ENCODE assay signal across 27 cellular contexts in the genomic region with DNA sequence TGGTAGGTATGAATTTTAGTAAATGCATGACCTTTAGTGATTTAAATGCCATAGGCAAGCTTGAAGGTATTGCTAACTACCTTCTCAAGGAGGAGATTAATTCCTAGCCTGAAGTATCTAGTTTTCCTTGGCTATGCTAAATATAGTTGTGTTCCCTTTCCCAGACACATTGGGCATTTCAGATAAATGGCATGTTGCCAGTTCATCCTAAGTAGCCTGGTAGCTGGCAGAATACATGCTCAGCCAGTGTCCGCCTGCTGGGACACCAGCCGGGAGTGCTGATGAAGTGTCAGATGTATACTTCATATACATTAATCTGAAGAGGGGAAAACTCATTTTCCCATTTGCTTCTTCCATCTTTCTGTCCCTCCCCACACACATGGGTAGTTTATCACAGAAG.
"Had no signal": no experiment of that assay in that cellular context is flagged by ENCODE, and none has a peak within 500 bp of the region (broad histone marks: within the 10 kb centered on the region; RNA-seq: fewer than 3 reads in every experiment).

No MANE protein-coding gene starts in this region.

- H3K4me1 Mint-ChIP-seq: activated naive CD4-positive, alpha-beta T cell treated with anti-CD3 and anti-CD28 coated beads, Interleukin-2, amount 50 U/mL, for 24 hours; central memory CD8-positive, alpha-beta T cell had no signal

- ATAC-seq: activated CD8-positive, alpha-beta T cell treated with anti-CD3 and anti-CD28 coated beads, Interleukin-2, amount 10 ng/mL, durations not matched to agents 7 days and 5 days; body of pancreas had no signal

- H3K27me3 ChIP-seq: ascending aorta, body of pancreas, Peyer's patch had no signal

- DNase-seq: activated CD4-positive, alpha-beta T cell treated with anti-CD3 and anti-CD28 coated beads for 48 hours; activated CD4-positive, alpha-beta T cell treated with anti-CD3 and anti-CD28 coated beads, Interleukin-2, amount 50 U/mL, for 4 hours; activated CD4-positive, CD25-positive, alpha-beta regulatory T cell treated with anti-CD3 and anti-CD28 coated beads, Interleukin-2, amount 50 U/mL, for 72 hours; activated CD8-positive, alpha-beta memory T cell treated with anti-CD3 and anti-CD28 coated beads, Interleukin-2, amount 50 U/mL, for 48 hours; activated CD8-positive, alpha-beta T cell treated with anti-CD3 and anti-CD28 coated beads, Interleukin-2, amount 10 ng/mL, durations not matched to agents 7 days and 5 days; activated effector memory CD4-positive, alpha-beta T cell treated with Interleukin-2 at 50 U/mL for 16 hours; activated naive CD4-positive, alpha-beta T cell; activated T-cell treated with anti-CD3 and anti-CD28 coated beads, Interleukin-2, amount 50 U/mL, for 1 hour; body of pancreas; IMR-90; Kasumi-1; KBM-7; NCI-H1048; NCI-H1436 treated with DMSO at 0.1 percent for 48 hours; NCI-H187; NCI-H2081; NCI-H2171; NCI-H446; NCI-H82; Peyer's patch; SHP77 treated with DMSO at 0.1 percent for 48 hours had no signal

- H3K36me3 ChIP-seq: ascending aorta, Peyer's patch had no signal

- H3K27ac ChIP-seq: ascending aorta, body of pancreas, Peyer's patch, RWPE1 had no signal

- H3K9me3 ChIP-seq: ascending aorta, body of pancreas, Peyer's patch had no signal

- H3K36me3 Mint-ChIP-seq: activated naive CD4-positive, alpha-beta T cell treated with anti-CD3 and anti-CD28 coated beads, Interleukin-2, amount 50 U/mL, for 24 hours had no signal

- H3K4me3 ChIP-seq: ascending aorta, body of pancreas, Peyer's patch had no signal

- H3K4me1 ChIP-seq: ascending aorta, body of pancreas, Peyer's patch had no signal

- H3K4me3 Mint-ChIP-seq: activated CD8-positive, alpha-beta T cell treated with anti-CD3 and anti-CD28 coated beads, Interleukin-2, amount 10 ng/mL, durations not matched to agents 7 days and 5 days; activated naive CD4-positive, alpha-beta T cell treated with anti-CD3 and anti-CD28 coated beads, Interleukin-2, amount 50 U/mL, for 24 hours; activated T-helper 1 cell treated with anti-CD3 and anti-CD28 coated beads, Interleukin-12 subunit alpha, Interleukin-12 subunit beta, Interleukin-2, Interleukin-4 antibody, amounts not matched to agents 30 ng/mL and 10 ng/mL and 1 ng/mL, durations not matched to agents 14 hours and 24 hours and 36 hours; central memory CD8-positive, alpha-beta T cell; T-helper 1 cell treated with Interleukin-12 subunit alpha and Interleukin-12 subunit beta and Interleukin-4 antibody, amounts not matched to agents 30 μg/mL and 1 μg/mL, for 36 hours had no signal

- H3K9me3 Mint-ChIP-seq: activated naive CD4-positive, alpha-beta T cell treated with anti-CD3 and anti-CD28 coated beads, Interleukin-2, amount 50 U/mL, for 24 hours; activated T-helper 1 cell treated with anti-CD3 and anti-CD28 coated beads, Interleukin-12 subunit alpha, Interleukin-12 subunit beta, Interleukin-2, Interleukin-4 antibody, amounts not matched to agents 30 ng/mL and 10 ng/mL and 1 ng/mL, durations not matched to agents 14 hours and 24 hours and 36 hours; central memory CD8-positive, alpha-beta T cell; T-helper 1 cell treated with Interleukin-12 subunit alpha and Interleukin-12 subunit beta and Interleukin-4 antibody, amounts not matched to agents 30 μg/mL and 1 μg/mL, for 36 hours had no signal
